ENCODE assay signal across 17 cellular contexts in the genomic region with DNA sequence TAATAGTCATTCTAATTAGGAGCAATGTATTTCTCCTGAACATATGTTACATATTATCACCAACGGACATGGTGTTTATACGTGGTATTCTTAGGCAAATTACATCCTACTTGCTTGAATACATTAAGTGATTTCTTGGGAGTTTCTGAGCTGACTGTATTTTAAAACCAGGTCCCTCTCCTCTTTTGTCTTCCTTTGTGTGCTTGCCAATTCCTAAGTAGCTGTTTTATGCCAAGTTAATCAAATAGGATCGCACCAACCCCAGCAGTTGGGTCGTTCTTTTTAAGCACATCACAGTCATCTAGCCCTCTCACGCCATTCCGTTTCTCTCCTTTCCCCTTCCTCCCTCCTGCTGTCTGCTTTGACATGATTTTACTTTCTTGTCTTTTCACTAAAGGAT.
A peak's percentile ranks its signal among the peaks of the same experiment; 100 is the strongest.
DNase-seq lines count a peak whose midpoint lies in the region; TF ChIP-seq lines count a peak whose summit lies in the region.
"Had no signal": no experiment of that assay in that cellular context is flagged by ENCODE, and none has a peak within 500 bp of the region (broad histone marks: within the 10 kb centered on the region; RNA-seq: fewer than 3 reads in every experiment).

No MANE protein-coding gene starts in this region.

- no peak overlapping the region for H3K4me3 ChIP-seq in mammary epithelial cell (replicated peaks in 1 of 3; ENCODE audit: insufficient read depth in 1 of 3, low read depth in 2 of 3, low read length in 3 of 3)
- no peak overlapping the region for H3K4me3 ChIP-seq in breast epithelium
- H3K4me3 ChIP-seq in astrocyte of the cerebellum (ENCODE audit: low read depth, low read length): no peak overlapping the region
- no peak overlapping the region for H3K4me3 ChIP-seq in neuronal stem cell (ENCODE audit: low read length in 2 of 2)
- H3K4me3 ChIP-seq: A549, HAP-1, SJSA1 had no signal

- in situ Hi-C loops in mammary epithelial cell (cut with MboI; ENCODE audit: low sequenced_read_pairs in 2 of 2): loop anchor here (25.0 kb wide), 3 partner anchors 214 to 614 kb away; no protein-coding TSS in a partner anchor
- in situ Hi-C loops in astrocyte of the cerebellum (cut with HindIII; ENCODE audit: low sequenced_read_pairs): no loop called here

- TF ChIP-seq CTCF in mammary epithelial cell (conservative IDR thresholded peaks at IDR 0.05 in 1 of 2, IDR thresholded peaks at IDR 0.05 in 1 of 2; ENCODE audit: extremely low read depth in 1 of 2, insufficient read depth in 1 of 2, low read depth in 1 of 2, low read length in 2 of 2) (no peak), breast epithelium (IDR thresholded peaks at IDR 0.05) (no peak), astrocyte of the cerebellum (IDR thresholded peaks at IDR 0.05; ENCODE audit: low read depth, low read length, missing control alignments) (no peak), progenitor cell of endocrine pancreas (IDR thresholded peaks at IDR 0.05; ENCODE audit: unreplicated experiment) (no peak)

- H3K4me1 ChIP-seq in mammary epithelial cell (ENCODE audit: insufficient read depth, low read length): no peaks in the 10 kb centered on the region
- no peaks in the 10 kb centered on the region for H3K4me1 ChIP-seq in breast epithelium
- H3K4me1 ChIP-seq in neuronal stem cell (ENCODE audit: control insufficient read depth in 2 of 2, insufficient read depth in 1 of 2, low read depth in 1 of 2, low read length in 2 of 2): peaks cover 0 to 5% of the 10 kb centered on the region in 2 donors
- H3K4me1 ChIP-seq: A549, HAP-1, SJSA1 had no signal

- no peak overlapping the region for H2AK5ac ChIP-seq in neuronal stem cell (ENCODE audit: low read depth, low read length)

- no peak overlapping the region for H3K14ac ChIP-seq in neuronal stem cell (ENCODE audit: low read length)

- H3K9me3 ChIP-seq in mammary epithelial cell (replicated peaks; ENCODE audit: insufficient read depth, low read length) (no peaks in the 10 kb centered on the region), breast epithelium (no peaks in the 10 kb centered on the region), neuronal stem cell (replicated peaks in 1 of 2; ENCODE audit: control insufficient read depth in 2 of 2, insufficient read depth in 1 of 2, low read depth in 1 of 2, low read length in 2 of 2) (no peaks in the 10 kb centered on the region)
- H3K9me3 ChIP-seq: A549, HAP-1, SJSA1 had no signal

- H3K27ac ChIP-seq in mammary epithelial cell (ENCODE audit: insufficient read depth, low read depth, low read length): no peak overlapping the region
- H3K27ac ChIP-seq in breast epithelium: no peak overlapping the region
- no peak overlapping the region for H3K27ac ChIP-seq in neuronal stem cell (replicated peaks; ENCODE audit: low read length)
- H3K27ac ChIP-seq: A549, C4-2B, SJSA1 had no signal

- no peak overlapping the region for H3K23ac ChIP-seq in neuronal stem cell (ENCODE audit: low read depth, low read length, poor library complexity)

- no peak overlapping the region for H3K18ac ChIP-seq in neuronal stem cell (ENCODE audit: low read length)

- no peaks in the 10 kb centered on the region for H3K27me3 Mint-ChIP-seq in progenitor cell of endocrine pancreas

- H3K36me3 ChIP-seq in mammary epithelial cell (ENCODE audit: insufficient read depth, low read length) (no peaks in the 10 kb centered on the region), breast epithelium (no peaks in the 10 kb centered on the region), neuronal stem cell (replicated peaks in 1 of 2; ENCODE audit: control insufficient read depth in 2 of 2, insufficient read depth in 2 of 2, low read length in 2 of 2) (no peaks in the 10 kb centered on the region)
- H3K36me3 ChIP-seq: HAP-1, SJSA1 had no signal

- H3K27me3 ChIP-seq in mammary epithelial cell (ENCODE audit: insufficient read depth, low read length): no peaks in the 10 kb centered on the region
- H3K27me3 ChIP-seq in breast epithelium: no peaks in the 10 kb centered on the region
- H3K27me3 ChIP-seq in neuronal stem cell (ENCODE audit: control insufficient read depth in 3 of 3, insufficient read depth in 3 of 3, low read depth in 1 of 3, low read length in 3 of 3): no peaks in the 10 kb centered on the region
- H3K27me3 ChIP-seq: SJSA1 had no signal

- CTCF ChIA-PET in mammary epithelial cell (lab: Charles Lee; ENCODE audit: low non-redundant PET): no interaction called here

- intact Hi-C loops in mammary epithelial cell (cut with micrococcal nuclease): no loop called here
- intact Hi-C loops in breast epithelium (cut with DNase I; ENCODE audit: low total_unique reads): no loop called here

- H3K36me3 Mint-ChIP-seq in progenitor cell of endocrine pancreas (ENCODE audit: insufficient read depth): no peaks in the 10 kb centered on the region

- H3K4me2 ChIP-seq in mammary epithelial cell (ENCODE audit: insufficient read depth, low read depth, low read length): no peak overlapping the region
- H3K4me2 ChIP-seq in neuronal stem cell (ENCODE audit: insufficient read depth, low read length, poor library complexity, severe bottlenecking): no peak overlapping the region
- H3K4me2 ChIP-seq: A549 had no signal

- no peaks in the 10 kb centered on the region for H3K79me1 ChIP-seq in neuronal stem cell (ENCODE audit: low read depth, low read length)

- no peaks in the 10 kb centered on the region for H3K9me3 Mint-ChIP-seq in progenitor cell of endocrine pancreas (ENCODE audit: low read depth)

- H3K27ac Mint-ChIP-seq in progenitor cell of endocrine pancreas: no peak overlapping the region

- H3K4me1 Mint-ChIP-seq in progenitor cell of endocrine pancreas (ENCODE audit: low read depth): no peaks in the 10 kb centered on the region

- H3K9ac ChIP-seq in mammary epithelial cell (ENCODE audit: insufficient read depth, low read length) (no peak overlapping the region), neuronal stem cell (ENCODE audit: low read depth, low read length, poor library complexity) (no peak overlapping the region)

- no peak overlapping the region for H2BK12ac ChIP-seq in neuronal stem cell (ENCODE audit: low read length)

- 28% methylated on average over 5 of the region's 6 CpGs for WGBS in mammary epithelial cell (ENCODE audit: low coverage, missing lambda C conversion rate)
- WGBS in neuronal stem cell (ENCODE audit: extremely low coverage in 2 of 2, insufficient read length in 2 of 2, insufficient replicate concordance in 1 of 2), 2 donors: no CpG with 5 or more reads among the region's 6 CpGs

- H2BK15ac ChIP-seq in neuronal stem cell (ENCODE audit: low read length): no peak overlapping the region

- DNase-seq in mammary epithelial cell: no peak
- DNase-seq in breast epithelium (ENCODE audit: low spot score in 2 of 2): no peak
- DNase-seq in NCI-H446 treated with DMSO at 0.1 percent for 48 hours (lab: John Stamatoyannopoulos, UW): peak; percentile 39
- DNase-seq in astrocyte of the cerebellum (ENCODE audit: low read depth): peak; percentile 9
- no peak for DNase-seq in neuronal stem cell (ENCODE audit: low spot score)
- no peak for DNase-seq in progenitor cell of endocrine pancreas (ENCODE audit: low spot score, unreplicated experiment)
- DNase-seq in NCI-H1417 treated with DMSO at 0.1 percent for 48 hours (lab: John Stamatoyannopoulos, UW): no peak
- no peak for DNase-seq in RKO (ENCODE audit: low spot score)
- DNase-seq: IMR-90, Karpas-422, NCI-H1436, NCI-H2081 treated with DMSO at 0.1 percent for 48 hours, NCI-H2227 treated with DMSO at 0.1 percent for 48 hours had no signal

- dilution Hi-C loops in mammary epithelial cell (cut with HindIII; ENCODE audit: low sequenced_read_pairs): no loop called here

- no peak overlapping the region for H4K91ac ChIP-seq in neuronal stem cell (ENCODE audit: low read depth, low read length, poor library complexity)

- no peak for TF ChIP-seq POLR2A in breast epithelium (IDR thresholded peaks at IDR 0.05)

- no peak overlapping the region for H2BK5ac ChIP-seq in neuronal stem cell (ENCODE audit: low read length)

- no peaks in the 10 kb centered on the region for H3K79me2 ChIP-seq in mammary epithelial cell (ENCODE audit: insufficient read depth, low read length)

- no peak overlapping the region for H2BK120ac ChIP-seq in neuronal stem cell (ENCODE audit: low read depth, low read length)

- BruUV-seq in mammary epithelial cell (replicated peaks; lab: Mats Ljungman, UMichigan): no TSS peak

- H3K4ac ChIP-seq in neuronal stem cell (ENCODE audit: low read length): no peak overlapping the region

- H4K20me1 ChIP-seq in mammary epithelial cell (ENCODE audit: insufficient read depth, low read length): no peaks in the 10 kb centered on the region

- H2AFZ ChIP-seq in mammary epithelial cell (ENCODE audit: low read depth, low read length) (peak overlapping the region; percentile 66), neuronal stem cell (ENCODE audit: low read length) (peak overlapping the region; percentile 74)

- H4K8ac ChIP-seq in neuronal stem cell (ENCODE audit: low read depth, low read length): no peak overlapping the region

- H3K4me3 Mint-ChIP-seq in progenitor cell of endocrine pancreas (ENCODE audit: low read depth): no peak overlapping the region

Comparison
In these comparisons a context has a peak if more than half of its experiments do, and no peak if none do; other contexts are left out.
1. DNase-seq: peak in NCI-H446 treated with DMSO at 0.1 percent for 48 hours (single experiment) and astrocyte of the cerebellum (single experiment); none in mammary epithelial cell (single experiment), breast epithelium (0 of 2), neuronal stem cell (single experiment), progenitor cell of endocrine pancreas (single experiment), NCI-H1417 treated with DMSO at 0.1 percent for 48 hours (single experiment) and RKO (single experiment).